Comparison of ENCODE assay signal across 8 cellular contexts in the genomic region with DNA sequence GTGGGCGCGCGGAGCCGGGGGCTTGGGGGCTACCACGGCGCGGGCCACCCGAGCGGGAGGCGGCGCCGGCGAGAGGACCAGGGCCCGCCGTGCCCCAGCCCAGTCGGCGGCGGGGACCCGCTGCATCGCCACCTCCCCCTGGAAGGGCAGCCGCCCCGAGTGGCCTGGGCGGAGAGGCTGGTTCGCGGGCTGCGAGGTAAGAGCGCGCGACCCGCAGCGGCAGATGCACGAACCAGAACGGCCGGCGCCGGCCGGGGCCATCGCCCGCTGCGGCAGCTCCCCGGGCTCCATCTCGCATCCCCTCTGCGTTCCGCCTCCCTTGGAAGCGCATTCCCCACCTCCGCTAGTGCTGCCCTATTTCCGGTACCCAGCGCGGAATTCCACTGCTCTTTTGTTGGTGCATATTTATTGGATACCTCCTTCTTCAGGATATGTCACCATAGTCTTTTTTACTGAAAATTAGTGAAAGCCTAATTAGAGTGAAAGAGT. TPM values are rescaled to one million over a fixed set of nuclear protein-coding genes. Genes with fewer than 3 reads are reported as not detected.
A peak's percentile ranks its signal among the peaks of the same experiment; 100 is the strongest.
DNase-seq lines count a peak whose midpoint lies in the region; ATAC-seq and TF ChIP-seq lines count a peak whose summit lies in the region.

No MANE protein-coding gene starts in this region.

- H3K27ac Mint-ChIP-seq in MCF 10A (ENCODE audit: low read depth, unreplicated experiment), result peak overlapping the region; percentile 14

- DNase-seq in Daoy (ENCODE audit: low read depth), result peak; percentile 43
- peak; percentile 12 to 72 for DNase-seq in SHP77 (lab: John Stamatoyannopoulos, UW)
- DNase-seq in MCF 10A (ENCODE audit: unreplicated experiment), result peak; percentile 58
- peak; percentile 71 for DNase-seq in sciatic nerve (ENCODE audit: low spot score)
- DNase-seq in NCI-H1436 (lab: John Stamatoyannopoulos, UW), result no peak

- no peaks in the 10 kb centered on the region for H3K9me3 Mint-ChIP-seq in MCF 10A (ENCODE audit: unreplicated experiment)

- POLR2A ChIA-PET in MCF 10A (lab: Yijun Ruan, JAX), result interaction anchor here (0.6 to 2.9 kb wide), 13 partner anchors 9 to 493 kb away, joined by 3 to 18 read pairs (median 4); partner anchors contain the start of gene HERC6

- intact Hi-C loops in MCF 10A (cut with micrococcal nuclease) (no loop called here), sciatic nerve (cut with DNase I) (no loop called here)

- no peaks in the 10 kb centered on the region for H3K9me3 ChIP-seq in iPS-18c (ENCODE audit: control insufficient read depth, insufficient read depth, low read length)

- no peak for TF ChIP-seq CTCF in MCF 10A (IDR thresholded peaks at IDR 0.05; ENCODE audit: unreplicated experiment)

- peaks cover 19% of the 10 kb centered on the region for H3K4me1 Mint-ChIP-seq in MCF 10A (ENCODE audit: insufficient read depth, unreplicated experiment)

- no TSS peak for BruUV-seq in MCF 10A (replicated peaks; lab: Mats Ljungman, UMichigan)

- CTCF ChIA-PET in MCF 10A (lab: Yijun Ruan, JAX), result interaction anchor here (0.6 to 0.7 kb wide), 3 partner anchors 28 to 190 kb away, joined by 3 to 4 read pairs (median 3); no protein-coding TSS in a partner anchor

- peak overlapping the region; percentile 78 for H3K4me3 Mint-ChIP-seq in MCF 10A (ENCODE audit: unreplicated experiment)

- no peaks in the 10 kb centered on the region for H3K27me3 Mint-ChIP-seq in MCF 10A (ENCODE audit: insufficient read depth, unreplicated experiment)

- H3K36me3 Mint-ChIP-seq in MCF 10A (ENCODE audit: insufficient read depth, unreplicated experiment), result no peaks in the 10 kb centered on the region

- peak; percentile 45 for ATAC-seq in GM19455 (IDR thresholded peaks at IDR 0.05; ENCODE audit: unreplicated experiment)
- peak; percentile 17 for ATAC-seq in HG03469 (IDR thresholded peaks at IDR 0.05; ENCODE audit: unreplicated experiment)
- peak; percentile 38 for ATAC-seq in sciatic nerve

- peak overlapping the region; percentile 87 for H3K4me3 ChIP-seq in iPS-18c (ENCODE audit: insufficient read depth, low read depth, low read length)

RNA-seq across cellular contexts. Expression of gene PKD2, which starts 0.7 kb away (rescaled TPM):
- 9.2 and 9.7 TPM in 2 replicates for total RNA-seq in Daoy (2014; rRNA removed; shearing (Covaris generic))
- 29.5 and 36.6 TPM in 2 replicates for total RNA-seq in MCF 10A (2022)
- total RNA-seq in sciatic nerve, result 61.3 TPM

RNA-seq across cellular contexts. Expression of gene SPP1, which starts 32.7 kb away (rescaled TPM):
- 2.3 and 11.0 TPM in 2 replicates for total RNA-seq in Daoy (2014; rRNA removed; shearing (Covaris generic))
- total RNA-seq in MCF 10A (2022) (not detected in 2 replicates), sciatic nerve (254 TPM)

Comparison
In these comparisons a context has a peak if more than half of its experiments do, and no peak if none do; other contexts are left out.
1. RNA of gene SPP1, which starts 32.7 kb away (total RNA-seq): 254 TPM in sciatic nerve (single experiment); 2.3 to 11.0 TPM in Daoy and not detected in MCF 10A; every median in the first group is over 10 times any median in the second.
2. Peak in every context shown above with its lines, with median percentiles within 50 percentile points of each other: ATAC-seq.